Comparison of ENCODE assay signal across 27 cellular contexts in genomic region chr10:59025981-59026730, GRCh38.
DNase-seq lines count a peak whose midpoint lies in the region; ATAC-seq, FAIRE-seq and TF ChIP-seq lines count a peak whose summit lies in the region.
"Had no signal": no experiment of that assay in that cellular context is flagged by ENCODE, and none has a peak within 500 bp of the region (broad histone marks: within the 10 kb centered on the region; RNA-seq: fewer than 3 reads in every experiment).

No MANE protein-coding gene starts in this region.

- H4K20me1 ChIP-seq in HepG2 (ENCODE audit: insufficient read depth, low read length) (no peaks in the 10 kb centered on the region), H1 (replicated peaks in 1 of 2; ENCODE audit: control insufficient read depth in 1 of 2, insufficient read depth in 2 of 2, low read length in 2 of 2) (no peaks in the 10 kb centered on the region), neural progenitor cell (ENCODE audit: low read depth) (no peaks in the 10 kb centered on the region)

- no peak overlapping the region for H3K27ac Mint-ChIP-seq in neural progenitor cell
- H3K27ac Mint-ChIP-seq in activated naive CD4-positive, alpha-beta T cell treated with anti-CD3 and anti-CD28 coated beads, Interleukin-2, amount 50 U/mL, for 72 hours, result no peak overlapping the region
- H3K27ac Mint-ChIP-seq: CD8-positive, alpha-beta memory T cell; HFFc6 had no signal

- H3K4ac ChIP-seq in H1 (replicated peaks; ENCODE audit: insufficient read length, low read depth, low read length), result no peak overlapping the region

- H2BK20ac ChIP-seq in H1 (ENCODE audit: low read length), result no peak overlapping the region

- TF ChIP-seq CTCF in HepG2 (CRISPR knock-in tag; IDR thresholded peaks at IDR 0.05), result no peak
- TF ChIP-seq CTCF in right lobe of liver (IDR thresholded peaks at IDR 0.05), result no peak
- no peak for TF ChIP-seq CTCF in H1 (IDR thresholded peaks at IDR 0.05; ENCODE audit: control extremely low read depth in 1 of 3, insufficient read depth in 1 of 3, low read depth in 1 of 3, low read length in 3 of 3)
- TF ChIP-seq CTCF in neural progenitor cell (IDR thresholded peaks at IDR 0.05), result no peak
- TF ChIP-seq CTCF in mucosa of descending colon (IDR thresholded peaks at IDR 0.05), result no peak

- CTCF ChIA-PET in HepG2 (lab: Yijun Ruan, JAX; ENCODE audit: low intra/inter-chr PET ratio, low total read pairs), result no interaction called here
- CTCF ChIA-PET in H1 (lab: Charles Lee; ENCODE audit: partially characterized antibody), result interaction anchor here (0.9 kb wide), 1 partner anchor 73 kb away, joined by 3 read pairs; no protein-coding TSS in a partner anchor

- H3K4me1 Mint-ChIP-seq in neural progenitor cell, result no peaks in the 10 kb centered on the region
- H3K4me1 Mint-ChIP-seq: CD8-positive, alpha-beta memory T cell had no signal

- no peaks in the 10 kb centered on the region for H3K79me2 ChIP-seq in HepG2 (ENCODE audit: insufficient read depth, low read length)
- no peaks in the 10 kb centered on the region for H3K79me2 ChIP-seq in H1 (ENCODE audit: control insufficient read depth in 1 of 2, insufficient read depth in 2 of 2, low read length in 2 of 2)
- H3K79me2 ChIP-seq in neural progenitor cell (ENCODE audit: low read depth), result no peaks in the 10 kb centered on the region

- H3K36me3 ChIP-seq in HepG2 (replicated peaks in 1 of 2; ENCODE audit: control insufficient read depth in 1 of 2, insufficient read depth in 2 of 2, low read length in 2 of 2) (no peaks in the 10 kb centered on the region), right lobe of liver (no peaks in the 10 kb centered on the region), H1 (ENCODE audit: control insufficient read depth in 2 of 4, insufficient read depth in 4 of 4, low read length in 3 of 4) (no peaks in the 10 kb centered on the region), neural progenitor cell (no peaks in the 10 kb centered on the region), mucosa of descending colon (ENCODE audit: low read depth) (no peaks in the 10 kb centered on the region)

- in situ Hi-C loops in HepG2 (cut with HindIII; ENCODE audit: extremely low pct_ligation_motif_present, low pct_unique_long_range_greater_than_20kb), result no loop called here

- no peak overlapping the region for H2BK120ac ChIP-seq in H1 (replicated peaks; ENCODE audit: low read depth, low read length)

- H3K4me3 ChIP-seq in HepG2 (replicated peaks in 1 of 3; ENCODE audit: insufficient read depth in 1 of 3, low read depth in 2 of 3, low read length in 3 of 3) (no peak overlapping the region), right lobe of liver (no peak overlapping the region), H1 (ENCODE audit: extremely low read depth in 1 of 4, insufficient read depth in 2 of 4, low read depth in 3 of 4, low read length in 4 of 4) (no peak overlapping the region), neural progenitor cell (no peak overlapping the region), mucosa of descending colon (no peak overlapping the region)

- POLR2A ChIA-PET in HepG2 (lab: Yijun Ruan, JAX), result interaction anchor here (0.7 kb wide), 1 partner anchor 19 kb away, joined by 3 read pairs; no protein-coding TSS in a partner anchor
- POLR2A ChIA-PET in H1 (lab: Charles Lee; ENCODE audit: partially characterized antibody), result no interaction called here

- no peak overlapping the region for H3K56ac ChIP-seq in H1 (replicated peaks; ENCODE audit: insufficient read length, low read depth, low read length)

- H2BK12ac ChIP-seq in H1 (ENCODE audit: low read depth, low read length), result no peak overlapping the region

- H4K5ac ChIP-seq in H1 (ENCODE audit: insufficient read length, low read depth, low read length), result no peak overlapping the region

- no peak overlapping the region for H2AK5ac ChIP-seq in H1 (ENCODE audit: low read depth, low read length)

- H3K23me2 ChIP-seq in H1 (ENCODE audit: low read depth, low read length), result no peaks in the 10 kb centered on the region

- H4K8ac ChIP-seq in H1 (ENCODE audit: extremely low read depth, insufficient read depth, low read length), result no peak overlapping the region

- H3K18ac ChIP-seq in H1 (ENCODE audit: extremely low read depth, low read length), result no peak overlapping the region

- H3K9ac ChIP-seq in HepG2 (ENCODE audit: insufficient read depth, low read depth, low read length) (no peak overlapping the region), H1 (replicated peaks in 1 of 4; ENCODE audit: extremely low read depth in 1 of 4, low read depth in 3 of 4, low read length in 3 of 4) (no peak overlapping the region), neural progenitor cell (no peak overlapping the region)
- H3K9ac ChIP-seq: SK-N-SH had no signal

- H3K36me3 Mint-ChIP-seq in neural progenitor cell, result no peaks in the 10 kb centered on the region
- H3K36me3 Mint-ChIP-seq in activated naive CD4-positive, alpha-beta T cell treated with anti-CD3 and anti-CD28 coated beads, Interleukin-2, amount 50 U/mL, for 72 hours, result no peaks in the 10 kb centered on the region
- H3K36me3 Mint-ChIP-seq: CD8-positive, alpha-beta memory T cell had no signal

- no peak for TF ChIP-seq EP300 in HepG2 (IDR thresholded peaks at IDR 0.05; ENCODE audit: low read depth in 2 of 2, low read length in 2 of 2)
- TF ChIP-seq EP300 in HepG2 (CRISPR knock-in tag; IDR thresholded peaks at IDR 0.05; ENCODE audit: borderline replicate concordance), result no peak
- no peak for TF ChIP-seq EP300 in H1 (IDR thresholded peaks at IDR 0.05; ENCODE audit: borderline replicate concordance in 1 of 2, low read depth in 2 of 2, low read length in 2 of 2)

- peaks cover 3% of the 10 kb centered on the region for H3K27me3 Mint-ChIP-seq in neural progenitor cell (ENCODE audit: insufficient read depth, low read depth)
- H3K27me3 Mint-ChIP-seq: CD8-positive, alpha-beta memory T cell had no signal

- no peak overlapping the region for H3K27ac ChIP-seq in HepG2 (ENCODE audit: extremely low read length, insufficient read depth, low read length)
- no peak overlapping the region for H3K27ac ChIP-seq in right lobe of liver
- H3K27ac ChIP-seq in H1 (ENCODE audit: low read depth, low read length), result no peak overlapping the region
- no peak overlapping the region for H3K27ac ChIP-seq in neural progenitor cell
- H3K27ac ChIP-seq: C4-2B, HL-60, RWPE1 had no signal

- intact Hi-C loops in HepG2 (cut with micrococcal nuclease; ENCODE audit: unreplicated experiment), result no loop called here
- intact Hi-C loops in right lobe of liver (cut with DNase I), result no loop called here
- intact Hi-C loops in mucosa of descending colon (cut with DNase I, micrococcal nuclease), result no loop called here

- BruUV-seq in HepG2 (replicated peaks; lab: Mats Ljungman, UMichigan), result no TSS peak

- H3K4me2 ChIP-seq in HepG2 (ENCODE audit: low read depth, low read length) (no peak overlapping the region), H1 (ENCODE audit: insufficient read depth in 1 of 2, low read depth in 2 of 2, low read length in 2 of 2) (no peak overlapping the region), neural progenitor cell (no peak overlapping the region)
- H3K4me2 ChIP-seq: SK-N-SH had no signal

- no peaks in the 10 kb centered on the region for H3K27me3 ChIP-seq in HepG2 (ENCODE audit: control insufficient read depth in 1 of 2, insufficient read depth in 2 of 2, low read length in 2 of 2)
- no peaks in the 10 kb centered on the region for H3K27me3 ChIP-seq in right lobe of liver
- no peaks in the 10 kb centered on the region for H3K27me3 ChIP-seq in H1 (replicated peaks in 1 of 4; ENCODE audit: control insufficient read depth in 3 of 4, extremely low read depth in 1 of 4, insufficient read depth in 3 of 4, low read length in 3 of 4)
- H3K27me3 ChIP-seq in neural progenitor cell, result no peaks in the 10 kb centered on the region

- H4K91ac ChIP-seq in H1 (replicated peaks; ENCODE audit: insufficient read length, low read length), result no peak overlapping the region

- H2BK15ac ChIP-seq in H1 (ENCODE audit: low read length), result no peak overlapping the region

- peaks cover 14% of the 10 kb centered on the region; the same call in 1 of the 2 replicates for H3K4me1 ChIP-seq in HepG2 (ENCODE audit: insufficient read depth, low read length)
- no peaks in the 10 kb centered on the region for H3K4me1 ChIP-seq in right lobe of liver
- no peaks in the 10 kb centered on the region for H3K4me1 ChIP-seq in H1 (replicated peaks in 1 of 4; ENCODE audit: control insufficient read depth in 3 of 4, insufficient read depth in 4 of 4, low read length in 3 of 4)
- no peaks in the 10 kb centered on the region for H3K4me1 ChIP-seq in neural progenitor cell
- H3K4me1 ChIP-seq in mucosa of descending colon (ENCODE audit: low read depth), result no peaks in the 10 kb centered on the region

- no peak overlapping the region for H3K4me3 Mint-ChIP-seq in neural progenitor cell
- H3K4me3 Mint-ChIP-seq: CD8-positive, alpha-beta memory T cell; HFFc6 had no signal

- FAIRE-seq in HepG2 (lab: Jason Lieb, UNC), result no peak
- FAIRE-seq in H1 (lab: Jason Lieb, UNC), result no peak
- FAIRE-seq: GM18507 had no signal

- WGBS in HepG2 (ENCODE audit: low lambda C conversion rate), result 97% methylated on average over 22 of the region's 22 CpGs
- 84% methylated on average over 8 of the region's 22 CpGs for WGBS in right lobe of liver (ENCODE audit: insufficient coverage, low coverage, low lambda C conversion rate, missing lambda C conversion rate)
- 88% methylated on average over 22 of the region's 22 CpGs; no CpG with 5 or more reads in 1 of the 2 experiments for WGBS in H1 (ENCODE audit: extremely low coverage in 1 of 2, insufficient coverage in 1 of 2, insufficient read length in 1 of 2, insufficient replicate concordance in 2 of 2, low coverage in 1 of 2, low lambda C conversion rate in 2 of 2, missing lambda C conversion rate in 1 of 2), 2 experiments

- H3K9me3 ChIP-seq in HepG2 (ENCODE audit: low read length) (no peaks in the 10 kb centered on the region), right lobe of liver (no peaks in the 10 kb centered on the region), H1 (ENCODE audit: insufficient read depth in 2 of 2, low read depth in 1 of 2, low read length in 1 of 2) (no peaks in the 10 kb centered on the region), neural progenitor cell (ENCODE audit: low read depth) (no peaks in the 10 kb centered on the region), mucosa of descending colon (no peaks in the 10 kb centered on the region)
- H3K9me3 ChIP-seq: SK-N-SH had no signal

- H3F3A ChIP-seq in neural progenitor cell (ENCODE audit: low read depth), result no peaks in the 10 kb centered on the region

- DNase-seq in HepG2 (ENCODE audit: low spot score), result no peak
- DNase-seq in right lobe of liver, result no peak
- no peak for DNase-seq in H1 (ENCODE audit: low read depth in 1 of 2, low spot score in 2 of 2)
- no peak for DNase-seq in neural progenitor cell (ENCODE audit: low spot score)
- no peak for DNase-seq in mucosa of descending colon
- no peak for DNase-seq in activated naive CD4-positive, alpha-beta T cell treated with anti-CD3 and anti-CD28 coated beads, Interleukin-2, amount 50 U/mL, for 72 hours (ENCODE audit: low spot score in 2 of 2)
- DNase-seq in T1000 (lab: John Stamatoyannopoulos, UW), result no peak
- DNase-seq: 8988T, Calu3, DMS153, GDM1, H7, HFFc6, KG1, NCI-H1092, NCI-H1436, NCI-H187 treated with DMSO at 0.1 percent for 48 hours, NCI-H2227 treated with DMSO at 0.1 percent for 48 hours, NCI-H510A, NCI-H748 treated with DMSO at 0.1 percent for 48 hours, SHP77 treated with DMSO at 0.1 percent for 48 hours, SK-N-SH had no signal

- no peaks in the 10 kb centered on the region for H3K79me1 ChIP-seq in H1 (ENCODE audit: low read depth, low read length)

- TF ChIP-seq RAD21 in HepG2 (CRISPR knock-in tag; IDR thresholded peaks at IDR 0.05) (no peak), H1 (IDR thresholded peaks at IDR 0.05 in 1 of 2, conservative IDR thresholded peaks at IDR 0.05 in 1 of 2; ENCODE audit: low read depth in 2 of 2, low read length in 2 of 2) (no peak)

- H3K9me3 Mint-ChIP-seq in neural progenitor cell, result no peaks in the 10 kb centered on the region
- peaks cover 6% of the 10 kb centered on the region in 2 donors for H3K9me3 Mint-ChIP-seq in activated naive CD4-positive, alpha-beta T cell treated with anti-CD3 and anti-CD28 coated beads, Interleukin-2, amount 50 U/mL, for 72 hours
- H3K9me3 Mint-ChIP-seq: HFFc6 had no signal

- H2AFZ ChIP-seq in HepG2 (ENCODE audit: low read length) (no peak overlapping the region), H1 (ENCODE audit: low read length) (no peak overlapping the region; the same call in 1 of the 2 replicates), neural progenitor cell (replicated peaks) (peak overlapping the region; percentile 26)

- ATAC-seq in HepG2 (no peak), right lobe of liver (no peak), mucosa of descending colon (no peak)
- ATAC-seq in activated naive CD4-positive, alpha-beta T cell treated with anti-CD3 and anti-CD28 coated beads, Interleukin-2, amount 50 U/mL, for 72 hours, result no peak

- no peak overlapping the region for H2BK5ac ChIP-seq in H1 (ENCODE audit: low read depth, low read length)

- H3K23ac ChIP-seq in H1 (ENCODE audit: insufficient read length), result no peak overlapping the region

- no peak overlapping the region for H3K14ac ChIP-seq in H1 (ENCODE audit: insufficient read length)

- TF ChIP-seq POLR2A in HepG2 (IDR thresholded peaks at IDR 0.05; ENCODE audit: insufficient read depth in 1 of 2, low read depth in 2 of 2, low read length in 2 of 2) (no peak), right lobe of liver (IDR thresholded peaks at IDR 0.05) (no peak), H1 (IDR thresholded peaks at IDR 0.05; ENCODE audit: control extremely low read depth in 1 of 2, low read depth in 2 of 2, low read length in 2 of 2) (no peak)
